Comparison of ENCODE assay signal across 13 cellular contexts in the genomic region with DNA sequence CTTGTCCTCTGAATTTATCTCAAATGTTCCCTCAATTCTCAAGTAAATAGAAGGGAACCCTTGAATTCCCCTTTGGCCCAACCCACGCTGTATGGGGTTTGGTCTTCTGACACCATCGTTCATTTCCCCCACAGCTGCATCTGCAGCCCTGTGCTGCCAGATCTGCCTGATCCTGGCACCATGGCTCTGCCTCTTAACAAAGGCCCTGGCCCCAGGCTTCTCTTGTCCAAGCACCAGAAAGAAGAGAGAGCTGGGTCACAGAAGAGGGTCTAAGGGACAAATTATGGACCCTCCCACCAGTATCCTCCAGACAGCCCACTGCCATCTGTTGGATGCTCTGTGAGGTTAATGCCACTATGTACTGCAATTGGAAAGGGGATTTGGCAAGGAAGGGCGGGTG. TPM values are rescaled to one million over a fixed set of nuclear protein-coding genes. Genes with fewer than 3 reads are reported as not detected.
DNase-seq lines count a peak whose midpoint lies in the region; ATAC-seq and TF ChIP-seq lines count a peak whose summit lies in the region.
"Had no signal": no experiment of that assay in that cellular context is flagged by ENCODE, and none has a peak within 500 bp of the region (broad histone marks: within the 10 kb centered on the region; RNA-seq: fewer than 3 reads in every experiment).

No MANE protein-coding gene starts in this region.

- H3K9me3 ChIP-seq in HUES64 (ENCODE audit: insufficient read depth, low read depth, low read length): no peaks in the 10 kb centered on the region
- H3K9me3 ChIP-seq in neural cell (ENCODE audit: low read length): peaks cover 4% of the 10 kb centered on the region
- H3K9me3 ChIP-seq in lower lobe of right lung: no peaks in the 10 kb centered on the region
- H3K9me3 ChIP-seq: Caco-2, colonic mucosa had no signal

- peak overlapping the region; percentile 47 for H3K4me2 ChIP-seq in neural cell (ENCODE audit: low read length)

- 73% methylated on average over 3 of the region's 3 CpGs for WGBS in HUES64

- ATAC-seq in HG02973 (IDR thresholded peaks at IDR 0.05; ENCODE audit: unreplicated experiment) (no peak), lower lobe of right lung (no peak)

- no peak for TF ChIP-seq CTCF in AG10803 (conservative IDR thresholded peaks at IDR 0.05; ENCODE audit: low read length)
- TF ChIP-seq CTCF in dorsolateral prefrontal cortex (IDR thresholded peaks at IDR 0.05 in 54 of 56, conservative IDR thresholded peaks at IDR 0.05 in 2 of 56; ENCODE audit: low read depth in 1 of 56, partially characterized antibody in 56 of 56): peak in 1 of 56 donors; percentile 18
- no peak for TF ChIP-seq CTCF in neural cell (IDR thresholded peaks at IDR 0.05; ENCODE audit: poor library complexity, severe bottlenecking)
- no peak for TF ChIP-seq CTCF in lower lobe of right lung (IDR thresholded peaks at IDR 0.05)

- H3K4me3 ChIP-seq in AG10803 (ENCODE audit: low read length): peak overlapping the region; percentile 98
- 0 out of 2 replicates have a peak overlapping the region, but pooled peaks have one; percentile 62 for H3K4me3 ChIP-seq in HUES64 (ENCODE audit: low read length)
- peak overlapping the region; percentile 61 to 94 (median 79) for H3K4me3 ChIP-seq in dorsolateral prefrontal cortex
- H3K4me3 ChIP-seq in neural cell (ENCODE audit: low read length): peak overlapping the region; percentile 89
- no peak overlapping the region for H3K4me3 ChIP-seq in lower lobe of right lung
- H3K4me3 ChIP-seq: lung had no signal

- H3K27ac ChIP-seq in HUES64 (ENCODE audit: low read depth, low read length) (no peak overlapping the region), dorsolateral prefrontal cortex (peak overlapping the region; percentile 61 to 99 (median 97)), neural cell (ENCODE audit: low read length) (no peak overlapping the region), lower lobe of right lung (no peak overlapping the region)
- H3K27ac ChIP-seq: colonic mucosa had no signal

- TF ChIP-seq EP300 in neural cell (conservative IDR thresholded peaks at IDR 0.05; ENCODE audit: poor library complexity, severe bottlenecking): no peak

- H3K9me2 ChIP-seq in neural cell (ENCODE audit: insufficient read depth, low read length): no peaks in the 10 kb centered on the region

- intact Hi-C loops in dorsolateral prefrontal cortex (cut with DNase I) (no loop called here), lower lobe of right lung (cut with DNase I) (no loop called here)

- no peak for DNase-seq in AG10803 (ENCODE audit: low read depth)
- DNase-seq in dorsolateral prefrontal cortex: peak in 7 of 10 donors; percentile 41 to 76 (median 64)
- no peak for DNase-seq in RKO (ENCODE audit: low spot score)
- no peak for DNase-seq in lower lobe of right lung
- no peak for DNase-seq in retina
- DNase-seq: Caco-2; colonic mucosa; foreskin melanocyte; stimulated activated CD4-positive, alpha-beta T cell treated with anti-CD3 and anti-CD28 coated beads, Interleukin-12 subunit alpha, Interleukin-12 subunit beta, amount 100 ng/mL, for 4 hours had no signal

- H4K20me1 ChIP-seq in neural cell (ENCODE audit: insufficient read depth): no peaks in the 10 kb centered on the region

- no peak overlapping the region for H2AFZ ChIP-seq in neural cell (ENCODE audit: low read depth, low read length)

- H3F3A ChIP-seq in neural cell (ENCODE audit: insufficient read depth, low read length, poor library complexity, severe bottlenecking): no peaks in the 10 kb centered on the region

- H3K4me1 ChIP-seq in HUES64 (ENCODE audit: insufficient read depth, low read length): peaks cover 25% of the 10 kb centered on the region
- H3K4me1 ChIP-seq in lower lobe of right lung: peaks cover 23% of the 10 kb centered on the region

- H3K36me3 ChIP-seq in HUES64 (ENCODE audit: insufficient read depth, low read length): 0 out of 2 replicates have a peak, but pooled peaks cover 6% of the 10 kb centered on the region
- H3K36me3 ChIP-seq in neural cell (ENCODE audit: insufficient read depth, low read length): peaks cover 24% of the 10 kb centered on the region
- no peaks in the 10 kb centered on the region for H3K36me3 ChIP-seq in lower lobe of right lung
- H3K36me3 ChIP-seq: colonic mucosa had no signal

- no peak for TF ChIP-seq RAD21 in neural cell (conservative IDR thresholded peaks at IDR 0.05)

- no peak overlapping the region for H3K9ac ChIP-seq in HUES64 (ENCODE audit: low read depth, low read length)
- H3K9ac ChIP-seq in neural cell (ENCODE audit: low read length): peak overlapping the region; percentile 85

- peaks cover 45% of the 10 kb centered on the region for H3K79me2 ChIP-seq in neural cell (replicated peaks; ENCODE audit: insufficient read depth, low read length)

- H3K27me3 ChIP-seq in HUES64 (ENCODE audit: insufficient read depth, low read length) (peaks cover 46% of the 10 kb centered on the region), dorsolateral prefrontal cortex (no peaks in the 10 kb centered on the region), neural cell (ENCODE audit: insufficient read depth, low read depth, low read length) (no peaks in the 10 kb centered on the region), lower lobe of right lung (ENCODE audit: low read depth) (peaks cover 5% of the 10 kb centered on the region)
- H3K27me3 ChIP-seq: colonic mucosa had no signal

TF ChIP-seq in neural cell, 6 proteins besides CTCF, POLR2A, EP300 and RAD21:
- no peak for TF ChIP-seq EZH2 (IDR thresholded peaks at IDR 0.05; ENCODE audit: borderline replicate concordance, insufficient read depth, low read length, poor library complexity, severe bottlenecking)
- no peak for TF ChIP-seq TAF1 (IDR thresholded peaks at IDR 0.05; ENCODE audit: low read depth)

RNA-seq across cellular contexts. Expression of a gene that starts 1.8 kb away (rescaled TPM):
- polyA plus RNA-seq in HUES64 (2013, experiment 1 of 2): 3.7 TPM
- polyA plus RNA-seq in HUES64 (2013, experiment 2 of 2): 3.2 TPM
- total RNA-seq in dorsolateral prefrontal cortex (100 to 1,000 TPM; 301 to 845 (median 633) TPM), lower lobe of right lung (7.1 TPM)
- polyA plus RNA-seq in neural cell: 3.4 and 5.1 TPM in 2 replicates
- polyA minus RNA-seq in neural cell: 39.2 and 46.9 TPM in 2 replicates

RNA-seq across cellular contexts. Expression of a gene that starts 26.3 kb away (rescaled TPM):
- polyA plus RNA-seq in HUES64 (2013, experiment 1 of 2): 49.3 TPM
- polyA plus RNA-seq in HUES64 (2013, experiment 2 of 2): 41.8 TPM
- total RNA-seq in dorsolateral prefrontal cortex: 100 to 1,000 TPM in 52 of 120 experiments, 10 to 100 TPM in 68; 71.0 to 120 (median 97.6) TPM
- 98.7 and 114 TPM in 2 replicates for polyA plus RNA-seq in neural cell
- 331 and 336 TPM in 2 replicates for polyA minus RNA-seq in neural cell
- total RNA-seq in lower lobe of right lung: 41.0 TPM

Comparison
In these comparisons a context has a peak if more than half of its experiments do, and no peak if none do; other contexts are left out.
1. DNase-seq: peak in dorsolateral prefrontal cortex (7 of 10); none in AG10803 (single experiment), RKO (single experiment), lower lobe of right lung (single experiment) and retina (single experiment).
2. H3K27ac ChIP-seq: peak in dorsolateral prefrontal cortex (59 of 59); none in HUES64 (single experiment), neural cell (single experiment) and lower lobe of right lung (single experiment).
3. RNA of a gene that starts 1.8 kb away (total RNA-seq): 301 to 845 TPM in dorsolateral prefrontal cortex; 7.1 TPM in lower lobe of right lung (single experiment); every median in the first group is over 10 times any median in the second.